In the genomic region with DNA sequence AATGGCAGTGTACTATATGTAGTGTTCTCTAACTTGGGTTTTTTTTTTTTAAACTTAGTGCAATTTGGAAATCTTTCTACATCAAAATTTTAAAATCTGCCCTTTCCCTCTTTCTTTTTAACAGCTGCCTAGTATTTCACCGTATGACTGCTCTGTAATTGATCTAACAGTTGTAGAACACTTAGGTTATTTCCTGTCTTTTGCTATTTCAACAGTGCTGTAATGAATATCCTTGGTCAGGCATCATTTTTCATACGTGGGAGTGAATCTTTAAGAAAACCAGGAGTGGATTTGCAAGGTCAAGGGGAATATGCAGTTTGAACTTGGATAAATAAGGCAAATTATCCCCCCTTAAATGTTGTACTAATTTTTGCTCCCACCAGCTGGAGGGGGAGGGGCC, we compare ENCODE assay signal across 23 cellular contexts. TPM values are rescaled to one million over a fixed set of nuclear protein-coding genes. Genes with fewer than 3 reads are reported as not detected.
A peak's percentile ranks its signal among the peaks of the same experiment; 100 is the strongest.
DNase-seq lines count a peak whose midpoint lies in the region; ATAC-seq, FAIRE-seq and TF ChIP-seq lines count a peak whose summit lies in the region.
"Had no signal": no experiment of that assay in that cellular context is flagged by ENCODE, and none has a peak within 500 bp of the region (broad histone marks: within the 10 kb centered on the region; RNA-seq: fewer than 3 reads in every experiment).

No MANE protein-coding gene starts in this region.

- no peaks in the 10 kb centered on the region for H3K27me3 ChIP-seq in CD4-positive, CD25-positive, alpha-beta regulatory T cell (ENCODE audit: control insufficient read depth, insufficient read depth, low read length)
- H3K27me3 ChIP-seq: colonic mucosa, right lobe of liver had no signal

- no peak for ATAC-seq in CD4-positive, CD25-positive, alpha-beta regulatory T cell (ENCODE audit: low read depth in 2 of 2)
- ATAC-seq in GM18858 (IDR thresholded peaks at IDR 0.05; ENCODE audit: unreplicated experiment) = no peak
- ATAC-seq: heart right ventricle, right lobe of liver had no signal

- no peak for DNase-seq in CD4-positive, CD25-positive, alpha-beta regulatory T cell
- no peak for DNase-seq in GM18507 (ENCODE audit: extremely low spot score, insufficient read length, low read depth)
- DNase-seq in activated T-helper 1 cell treated with anti-CD3 and anti-CD28 coated beads, Interleukin-12 subunit alpha, Interleukin-12 subunit beta, Interleukin-2, Interleukin-4 antibody, amounts not matched to agents 30 ng/mL and 10 ng/mL and 1 ng/mL, durations not matched to agents 14 hours and 24 hours and 36 hours (ENCODE audit: low spot score) = no peak
- DNase-seq in fibroblast of the aortic adventitia (ENCODE audit: low read depth) = peak; percentile 26
- DNase-seq in SW480 (ENCODE audit: low spot score) = no peak
- DNase-seq in NCI-H2029 (lab: John Stamatoyannopoulos, UW) = no peak
- DNase-seq in kidney tubule cell (ENCODE audit: low spot score) = no peak
- DNase-seq: anterior cingulate cortex; colonic mucosa; DMS79; heart right ventricle; KG1; midbrain; NCI-H187 treated with DMSO at 0.1 percent for 48 hours; NCI-H510A; occipital lobe; stimulated activated CD4-positive, alpha-beta T cell treated with anti-CD3 and anti-CD28 coated beads, Interleukin-1b, Interleukin-23, amount 100 ng/mL, for 48 hours had no signal

- TF ChIP-seq CTCF in fibroblast of the aortic adventitia (IDR thresholded peaks at IDR 0.05; ENCODE audit: insufficient read depth, low read length) = no peak

- peaks cover 39% of the 10 kb centered on the region for H3K36me3 Mint-ChIP-seq in CD4-positive, CD25-positive, alpha-beta regulatory T cell
- peaks cover 51% of the 10 kb centered on the region for H3K36me3 Mint-ChIP-seq in activated T-helper 1 cell treated with anti-CD3 and anti-CD28 coated beads, Interleukin-12 subunit alpha, Interleukin-12 subunit beta, Interleukin-2, Interleukin-4 antibody, amounts not matched to agents 30 ng/mL and 10 ng/mL and 1 ng/mL, durations not matched to agents 14 hours and 24 hours and 36 hours (ENCODE audit: low read depth)

- H3K27ac ChIP-seq in CD4-positive, CD25-positive, alpha-beta regulatory T cell (ENCODE audit: insufficient read depth, low read length, poor library complexity, severe bottlenecking) = peak overlapping the region; percentile 88
- H3K27ac ChIP-seq: HL-60, right lobe of liver had no signal

- peak overlapping the region; percentile 100 for H3K4me3 ChIP-seq in CD4-positive, CD25-positive, alpha-beta regulatory T cell (ENCODE audit: low read depth, low read length)
- no peak overlapping the region for H3K4me3 ChIP-seq in fibroblast of the aortic adventitia (ENCODE audit: low read depth, low read length)
- H3K4me3 ChIP-seq: colonic mucosa, right lobe of liver had no signal

- H3K27ac Mint-ChIP-seq in CD4-positive, CD25-positive, alpha-beta regulatory T cell = peak overlapping the region; percentile 91 to 98 (median 93)
- H3K27ac Mint-ChIP-seq in activated T-helper 1 cell treated with anti-CD3 and anti-CD28 coated beads, Interleukin-12 subunit alpha, Interleukin-12 subunit beta, Interleukin-2, Interleukin-4 antibody, amounts not matched to agents 30 ng/mL and 10 ng/mL and 1 ng/mL, durations not matched to agents 14 hours and 24 hours and 36 hours = peak overlapping the region; percentile 52

- peaks cover 93% of the 10 kb centered on the region for H3K4me1 ChIP-seq in CD4-positive, CD25-positive, alpha-beta regulatory T cell (ENCODE audit: control insufficient read depth, insufficient read depth, low read length, poor library complexity, severe bottlenecking)

- H3K9me3 ChIP-seq in CD4-positive, CD25-positive, alpha-beta regulatory T cell (ENCODE audit: control insufficient read depth in 2 of 2, low read length in 2 of 2) = no peaks in the 10 kb centered on the region
- H3K9me3 ChIP-seq: colonic mucosa, heart right ventricle, right lobe of liver had no signal

- no peaks in the 10 kb centered on the region for H3K9me3 Mint-ChIP-seq in CD4-positive, CD25-positive, alpha-beta regulatory T cell
- H3K9me3 Mint-ChIP-seq in activated T-helper 1 cell treated with anti-CD3 and anti-CD28 coated beads, Interleukin-12 subunit alpha, Interleukin-12 subunit beta, Interleukin-2, Interleukin-4 antibody, amounts not matched to agents 30 ng/mL and 10 ng/mL and 1 ng/mL, durations not matched to agents 14 hours and 24 hours and 36 hours = no peaks in the 10 kb centered on the region

- H3K4me1 Mint-ChIP-seq in CD4-positive, CD25-positive, alpha-beta regulatory T cell = peaks cover 13 to 78% (median 63%) of the 10 kb centered on the region in 4 donors
- peaks cover 77% of the 10 kb centered on the region for H3K4me1 Mint-ChIP-seq in activated T-helper 1 cell treated with anti-CD3 and anti-CD28 coated beads, Interleukin-12 subunit alpha, Interleukin-12 subunit beta, Interleukin-2, Interleukin-4 antibody, amounts not matched to agents 30 ng/mL and 10 ng/mL and 1 ng/mL, durations not matched to agents 14 hours and 24 hours and 36 hours (ENCODE audit: low read depth)

- intact Hi-C loops in activated T-helper 1 cell treated with anti-CD3 and anti-CD28 coated beads, Interleukin-12 subunit alpha, Interleukin-12 subunit beta, Interleukin-2, Interleukin-4 antibody, amounts not matched to agents 30 ng/mL and 10 ng/mL and 1 ng/mL, durations not matched to agents 14 hours and 24 hours and 36 hours (cut with micrococcal nuclease) = no loop called here

- peaks cover 20% of the 10 kb centered on the region for H3K36me3 ChIP-seq in CD4-positive, CD25-positive, alpha-beta regulatory T cell (ENCODE audit: control insufficient read depth, insufficient read depth, low read length)
- H3K36me3 ChIP-seq: colonic mucosa, right lobe of liver had no signal

- H3K4me3 Mint-ChIP-seq in CD4-positive, CD25-positive, alpha-beta regulatory T cell = peak overlapping the region; percentile 75 to 99 (median 81)
- H3K4me3 Mint-ChIP-seq in activated T-helper 1 cell treated with anti-CD3 and anti-CD28 coated beads, Interleukin-12 subunit alpha, Interleukin-12 subunit beta, Interleukin-2, Interleukin-4 antibody, amounts not matched to agents 30 ng/mL and 10 ng/mL and 1 ng/mL, durations not matched to agents 14 hours and 24 hours and 36 hours = peak overlapping the region; percentile 59

- FAIRE-seq in GM18507 (lab: Jason Lieb, UNC) = peak; percentile 18
- FAIRE-seq: TTC549 had no signal

- no peaks in the 10 kb centered on the region for H3K27me3 Mint-ChIP-seq in CD4-positive, CD25-positive, alpha-beta regulatory T cell
- no peaks in the 10 kb centered on the region for H3K27me3 Mint-ChIP-seq in activated T-helper 1 cell treated with anti-CD3 and anti-CD28 coated beads, Interleukin-12 subunit alpha, Interleukin-12 subunit beta, Interleukin-2, Interleukin-4 antibody, amounts not matched to agents 30 ng/mL and 10 ng/mL and 1 ng/mL, durations not matched to agents 14 hours and 24 hours and 36 hours (ENCODE audit: insufficient read depth)

RNA-seq across cellular contexts. Expression of a gene that starts 3.8 kb away (rescaled TPM):
- total RNA-seq in CD4-positive, CD25-positive, alpha-beta regulatory T cell = 842 TPM
- 100 to 1,000 TPM in 1 of 4 donors, 10 to 100 TPM in 3; 75.3 to 112 (median 97.2) TPM for polyA plus RNA-seq in CD4-positive, CD25-positive, alpha-beta regulatory T cell
- total RNA-seq in activated T-helper 1 cell treated with anti-CD3 and anti-CD28 coated beads, Interleukin-12 subunit alpha, Interleukin-12 subunit beta, Interleukin-2, Interleukin-4 antibody, amounts not matched to agents 30 ng/mL and 10 ng/mL and 1 ng/mL, durations not matched to agents 14 hours and 24 hours and 36 hours = 164 and 175 TPM in 2 replicates
- 13.0 and 31.0 TPM in 2 replicates for total RNA-seq in fibroblast of the aortic adventitia (ENCODE audit: low replicate concordance)

RNA-seq across cellular contexts. Expression of a gene that starts 31.5 kb away (rescaled TPM):
- total RNA-seq in CD4-positive, CD25-positive, alpha-beta regulatory T cell = not detected
- under 1 TPM in 1 of 4 donors, not detected in 3; 0.27 TPM for polyA plus RNA-seq in CD4-positive, CD25-positive, alpha-beta regulatory T cell
- 0.23 and 0.24 TPM in 2 replicates for total RNA-seq in activated T-helper 1 cell treated with anti-CD3 and anti-CD28 coated beads, Interleukin-12 subunit alpha, Interleukin-12 subunit beta, Interleukin-2, Interleukin-4 antibody, amounts not matched to agents 30 ng/mL and 10 ng/mL and 1 ng/mL, durations not matched to agents 14 hours and 24 hours and 36 hours
- not detected in 2 replicates for total RNA-seq in fibroblast of the aortic adventitia (ENCODE audit: low replicate concordance)
- total RNA-seq: colonic mucosa, kidney epithelial cell, SK-MEL-5 had no signal
